ENCODE assay signal across 23 cellular contexts in genomic region chr4:8645753-8646124, GRCh38. TPM values are rescaled to one million over a fixed set of nuclear protein-coding genes. Genes with fewer than 3 reads are reported as not detected.
"Had no signal": no experiment of that assay in that cellular context is flagged by ENCODE, and none has a peak within 500 bp of the region (broad histone marks: within the 10 kb centered on the region; RNA-seq: fewer than 3 reads in every experiment).

No MANE protein-coding gene starts in this region.

- H3K9me3 ChIP-seq: adrenal gland, breast epithelium, neutrophil, thyroid gland had no signal

- H3K27ac ChIP-seq: adrenal gland, breast epithelium, neutrophil, SK-N-MC, thyroid gland had no signal

- H3K4me3 Mint-ChIP-seq: activated CD4-positive, alpha-beta T cell treated with anti-CD3 and anti-CD28 coated beads for 36 hours; activated naive CD4-positive, alpha-beta T cell treated with anti-CD3 and anti-CD28 coated beads, Interleukin-2, amount 10 ng/mL, durations not matched to agents 7 days and 5 days; dendritic cell treated with granulocyte-macrophage colony-stimulating factor and Interleukin-4, amounts not matched to agents 40 ng/mL and 50 ng/mL, for 4 days; effector memory CD8-positive, alpha-beta T cell; memory B cell; naive thymus-derived CD8-positive, alpha-beta T cell; WTC11 had no signal

- H3K4me1 Mint-ChIP-seq: activated CD4-positive, alpha-beta T cell treated with anti-CD3 and anti-CD28 coated beads for 36 hours; activated naive CD4-positive, alpha-beta T cell treated with anti-CD3 and anti-CD28 coated beads, Interleukin-2, amount 10 ng/mL, durations not matched to agents 7 days and 5 days; memory B cell; naive thymus-derived CD8-positive, alpha-beta T cell had no signal

- H3K4me1 ChIP-seq: adrenal gland, breast epithelium had no signal

- H3K27ac Mint-ChIP-seq: activated CD4-positive, alpha-beta T cell treated with anti-CD3 and anti-CD28 coated beads for 36 hours; activated naive CD4-positive, alpha-beta T cell treated with anti-CD3 and anti-CD28 coated beads, Interleukin-2, amount 10 ng/mL, durations not matched to agents 7 days and 5 days; dendritic cell treated with granulocyte-macrophage colony-stimulating factor and Interleukin-4, amounts not matched to agents 40 ng/mL and 50 ng/mL, for 4 days; effector memory CD8-positive, alpha-beta T cell; memory B cell; naive thymus-derived CD8-positive, alpha-beta T cell; WTC11 had no signal

- DNase-seq: activated CD4-positive, alpha-beta T cell treated with anti-CD3 and anti-CD28 coated beads for 36 hours; activated CD4-positive, alpha-beta T cell treated with anti-CD3 and anti-CD28 coated beads, Interleukin-2, amount 50 U/mL, for 48 hours; activated effector memory CD4-positive, alpha-beta T cell treated with Interleukin-2 at 50 U/mL for 16 hours; activated T-cell treated with anti-CD3 and anti-CD28 coated beads, Interleukin-2, amount 50 U/mL, for 48 hours; cerebellar nuclear complex; effector memory CD8-positive, alpha-beta T cell; foreskin fibroblast; hippocampal formation; stimulated activated CD4-positive, alpha-beta T cell treated with anti-CD3 and anti-CD28 coated beads, Interleukin-12 subunit alpha, Interleukin-12 subunit beta, amount 100 ng/mL, for 4 hours; stimulated activated CD4-positive, alpha-beta T cell treated with anti-CD3 and anti-CD28 coated beads, Interleukin-1b, Interleukin-23, amount 100 ng/mL, for 48 hours; stimulated activated CD8-positive, alpha-beta memory T cell treated with anti-CD3 and anti-CD28 coated beads, Interleukin-4, amount 100 ng/mL, for 48 hours; stimulated activated naive CD4-positive, alpha-beta T cell; thyroid gland had no signal

- H3K36me3 Mint-ChIP-seq: activated naive CD4-positive, alpha-beta T cell treated with anti-CD3 and anti-CD28 coated beads, Interleukin-2, amount 10 ng/mL, durations not matched to agents 7 days and 5 days; memory B cell; naive thymus-derived CD8-positive, alpha-beta T cell; WTC11 had no signal

- H3K36me3 ChIP-seq: adrenal gland, breast epithelium, neutrophil, thyroid gland had no signal

- H3K4me3 ChIP-seq: adrenal gland, breast epithelium, SK-N-MC, thyroid gland had no signal

- H3K27me3 ChIP-seq: adrenal gland, thyroid gland had no signal

- H3K27me3 Mint-ChIP-seq: activated CD4-positive, alpha-beta T cell treated with anti-CD3 and anti-CD28 coated beads for 36 hours; activated naive CD4-positive, alpha-beta T cell treated with anti-CD3 and anti-CD28 coated beads, Interleukin-2, amount 10 ng/mL, durations not matched to agents 7 days and 5 days; memory B cell had no signal

- ATAC-seq: activated CD4-positive, alpha-beta T cell treated with anti-CD3 and anti-CD28 coated beads for 36 hours; effector memory CD8-positive, alpha-beta T cell; naive thymus-derived CD8-positive, alpha-beta T cell; WTC11 had no signal

- H3K9me3 Mint-ChIP-seq: activated naive CD4-positive, alpha-beta T cell treated with anti-CD3 and anti-CD28 coated beads, Interleukin-2, amount 10 ng/mL, durations not matched to agents 7 days and 5 days; dendritic cell treated with granulocyte-macrophage colony-stimulating factor and Interleukin-4, amounts not matched to agents 40 ng/mL and 50 ng/mL, for 4 days; effector memory CD8-positive, alpha-beta T cell; memory B cell; naive thymus-derived CD8-positive, alpha-beta T cell; WTC11 had no signal

RNA-seq across cellular contexts. Expression of gene CPZ, which starts 53.2 kb away (rescaled TPM):
- total RNA-seq: activated CD4-positive, alpha-beta T cell treated with anti-CD3 and anti-CD28 coated beads for 36 hours; naive thymus-derived CD8-positive, alpha-beta T cell; T-helper 2 cell treated with Interferon-gamma antibody and Interleukin-4, amounts not matched to agents 100 ng/mL and 5 ng/mL, for 36 hours had no signal
- polyA plus RNA-seq: naive thymus-derived CD8-positive, alpha-beta T cell had no signal
